In genomic region chr10:126270116-126270515, GRCh38 we compare ENCODE assay signal across 19 cellular contexts.
DNase-seq lines count a peak whose midpoint lies in the region; ATAC-seq and TF ChIP-seq lines count a peak whose summit lies in the region.
"Had no signal": no experiment of that assay in that cellular context is flagged by ENCODE, and none has a peak within 500 bp of the region (broad histone marks: within the 10 kb centered on the region; RNA-seq: fewer than 3 reads in every experiment).

No MANE protein-coding gene starts in this region.

- WGBS in mesenchymal stem cell = 39% methylated on average over 3 of the region's 5 CpGs
- 92 to 97% methylated on average over 5 of the region's 5 CpGs for WGBS in upper lobe of left lung, 2 donors

- H3K4ac ChIP-seq in mesenchymal stem cell (ENCODE audit: low read depth in 1 of 2, low read length in 2 of 2) = peak overlapping the region in 1 of 2 experiments; percentile 44

- H2AFZ ChIP-seq in mesenchymal stem cell (ENCODE audit: low read depth, low read length) = no peak overlapping the region

- H4K8ac ChIP-seq in mesenchymal stem cell (ENCODE audit: low read length) = no peak overlapping the region

- H3K18ac ChIP-seq in mesenchymal stem cell (ENCODE audit: low read depth in 1 of 2, low read length in 2 of 2) = no peak overlapping the region

- H3K27ac ChIP-seq in mesenchymal stem cell (ENCODE audit: low read length, poor library complexity, severe bottlenecking) = no peak overlapping the region
- H3K27ac ChIP-seq in upper lobe of left lung = no peak overlapping the region
- no peak overlapping the region for H3K27ac ChIP-seq in coronary artery
- H3K27ac ChIP-seq: suprapubic skin had no signal

- H4K91ac ChIP-seq in mesenchymal stem cell (ENCODE audit: low read length) = no peak overlapping the region

- H3K4me1 Mint-ChIP-seq in type B pancreatic cell (ENCODE audit: unreplicated experiment) = peaks cover 4% of the 10 kb centered on the region

- DNase-seq in AG20443 (ENCODE audit: low spot score) = peak; percentile 75
- DNase-seq in NCI-H226 = peak; percentile 93
- peak; percentile 59 for DNase-seq in choroid plexus epithelial cell (ENCODE audit: low read depth)
- DNase-seq in mesenchymal stem cell = peak; percentile 84
- DNase-seq in upper lobe of left lung = no peak
- no peak for DNase-seq in DMS79 treated with DMSO at 0.1 percent for 48 hours (lab: John Stamatoyannopoulos, UW)
- no peak for DNase-seq in type B pancreatic cell (ENCODE audit: extremely low spot score, unreplicated experiment)
- no peak for DNase-seq in coronary artery (ENCODE audit: low spot score)
- DNase-seq: activated CD4-positive, CD25-positive, alpha-beta regulatory T cell; activated CD8-positive, alpha-beta T cell treated with anti-CD3 and anti-CD28 coated beads for 36 hours; activated naive CD4-positive, alpha-beta T cell; activated T-cell treated with anti-CD3 and anti-CD28 coated beads, Interleukin-2, amount 50 U/mL, for 1 hour; endodermal cell; H9; NCI-H146; NCI-H774 had no signal

- no peak overlapping the region for H3K4me2 ChIP-seq in mesenchymal stem cell (ENCODE audit: low read length, poor library complexity, severe bottlenecking)

- no peak overlapping the region for H3K27ac Mint-ChIP-seq in type B pancreatic cell
- H3K27ac Mint-ChIP-seq: activated CD8-positive, alpha-beta T cell treated with anti-CD3 and anti-CD28 coated beads for 36 hours; endodermal cell had no signal

- H3K27me3 Mint-ChIP-seq in type B pancreatic cell = peaks cover 3% of the 10 kb centered on the region
- H3K27me3 Mint-ChIP-seq: activated CD8-positive, alpha-beta T cell treated with anti-CD3 and anti-CD28 coated beads for 36 hours had no signal

- TF ChIP-seq POLR2A in upper lobe of left lung (IDR thresholded peaks at IDR 0.05) = no peak

- no peak overlapping the region for H3K4me3 Mint-ChIP-seq in type B pancreatic cell
- H3K4me3 Mint-ChIP-seq: activated CD8-positive, alpha-beta T cell treated with anti-CD3 and anti-CD28 coated beads for 36 hours; endodermal cell; H9 had no signal

- ATAC-seq in upper lobe of left lung (ENCODE audit: low FRiP score in 2 of 2) = no peak
- ATAC-seq: activated CD8-positive, alpha-beta T cell treated with anti-CD3 and anti-CD28 coated beads for 36 hours; left lobe of liver; Panc1 had no signal

- H3K9me3 ChIP-seq in mesenchymal stem cell (ENCODE audit: control insufficient read depth, low read length) = peaks cover 6% of the 10 kb centered on the region
- no peaks in the 10 kb centered on the region for H3K9me3 ChIP-seq in upper lobe of left lung
- H3K9me3 ChIP-seq: suprapubic skin had no signal

- no peak overlapping the region for H2BK5ac ChIP-seq in mesenchymal stem cell (ENCODE audit: low read depth, low read length, poor library complexity, severe bottlenecking)

- H3K36me3 ChIP-seq in mesenchymal stem cell (ENCODE audit: control insufficient read depth in 1 of 2, insufficient read depth in 2 of 2, low read depth in 1 of 2, low read length in 2 of 2) (peaks cover 16 to 69% of the 10 kb centered on the region in 2 experiments), upper lobe of left lung (no peaks in the 10 kb centered on the region)
- H3K36me3 ChIP-seq: suprapubic skin had no signal

- TF ChIP-seq EP300 in upper lobe of left lung (IDR thresholded peaks at IDR 0.05) = no peak

- peaks cover 20% of the 10 kb centered on the region for H3K9me3 Mint-ChIP-seq in type B pancreatic cell

- peaks cover 26% of the 10 kb centered on the region for H3K79me1 ChIP-seq in mesenchymal stem cell (replicated peaks; ENCODE audit: low read length, poor library complexity, severe bottlenecking)

- no peak overlapping the region for H3K4me3 ChIP-seq in choroid plexus epithelial cell (ENCODE audit: low read depth, low read length)
- H3K4me3 ChIP-seq in mesenchymal stem cell (ENCODE audit: insufficient read depth in 1 of 2, low read depth in 1 of 2, low read length in 2 of 2) = no peak overlapping the region
- no peak overlapping the region for H3K4me3 ChIP-seq in upper lobe of left lung
- H3K4me3 ChIP-seq in coronary artery = no peak overlapping the region
- H3K4me3 ChIP-seq: suprapubic skin had no signal

- H2AK5ac ChIP-seq in mesenchymal stem cell (ENCODE audit: low read length, severe bottlenecking) = no peak overlapping the region

- no peak overlapping the region for H2BK15ac ChIP-seq in mesenchymal stem cell (ENCODE audit: low read depth, poor library complexity, severe bottlenecking)

- H3K9ac ChIP-seq in mesenchymal stem cell (ENCODE audit: low read length) = no peak overlapping the region

- H2BK12ac ChIP-seq in mesenchymal stem cell (ENCODE audit: low read length in 2 of 2) = peak overlapping the region in 1 of 2 experiments; percentile 13

- no peak overlapping the region for H3K14ac ChIP-seq in mesenchymal stem cell (ENCODE audit: low read length in 2 of 2)

- no peak overlapping the region for H2BK120ac ChIP-seq in mesenchymal stem cell (ENCODE audit: low read depth, low read length)

- H3K36me3 Mint-ChIP-seq in type B pancreatic cell = peaks cover 6% of the 10 kb centered on the region

- H3K4me1 ChIP-seq in mesenchymal stem cell (ENCODE audit: control insufficient read depth, insufficient read depth, low read depth, low read length) (peaks cover 7% of the 10 kb centered on the region), upper lobe of left lung (no peaks in the 10 kb centered on the region)
- H3K4me1 ChIP-seq: suprapubic skin had no signal

- H3K27me3 ChIP-seq in mesenchymal stem cell (ENCODE audit: control insufficient read depth in 1 of 2, insufficient read depth in 1 of 2, low read length in 2 of 2) (no peaks in the 10 kb centered on the region), upper lobe of left lung (no peaks in the 10 kb centered on the region)
- H3K27me3 ChIP-seq: suprapubic skin had no signal

- H3K23ac ChIP-seq in mesenchymal stem cell (ENCODE audit: low read length in 2 of 2) = no peak overlapping the region

- no peak for TF ChIP-seq CTCF in choroid plexus epithelial cell (conservative IDR thresholded peaks at IDR 0.05; ENCODE audit: low read depth, low read length)
- TF ChIP-seq CTCF in upper lobe of left lung (IDR thresholded peaks at IDR 0.05) = no peak
- no peak for TF ChIP-seq CTCF in type B pancreatic cell (conservative IDR thresholded peaks at IDR 0.05)
- no peak for TF ChIP-seq CTCF in coronary artery (IDR thresholded peaks at IDR 0.05)

Comparison
In these comparisons a context has a peak if more than half of its experiments do, and no peak if none do; other contexts are left out.
1. DNase-seq: peak in AG20443 (single experiment), NCI-H226 (single experiment), choroid plexus epithelial cell (single experiment) and mesenchymal stem cell (single experiment); none in upper lobe of left lung (0 of 2), DMS79 treated with DMSO at 0.1 percent for 48 hours (single experiment), type B pancreatic cell (single experiment) and coronary artery (single experiment).